ENCODE assay signal across 12 cellular contexts in the genomic region with DNA sequence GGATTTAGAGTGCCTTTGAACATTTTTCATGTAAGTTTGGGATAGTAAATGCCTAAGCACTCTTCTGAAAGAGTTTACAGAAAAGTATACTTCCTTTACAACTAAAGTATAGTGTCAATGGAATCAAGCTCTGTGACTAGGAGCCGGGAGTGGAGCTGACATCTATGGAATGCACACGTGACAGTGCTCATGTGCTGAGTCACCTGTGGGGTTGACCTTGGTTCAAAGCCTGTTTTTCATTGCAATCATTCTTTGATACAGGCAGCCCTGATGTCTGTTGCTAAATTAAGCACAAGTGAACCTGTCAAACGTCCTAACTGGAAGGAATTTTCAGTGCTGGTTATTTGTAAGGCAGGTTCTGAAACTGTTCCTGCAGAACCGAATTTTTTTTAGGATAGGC.
DNase-seq lines count a peak whose midpoint lies in the region; ATAC-seq and TF ChIP-seq lines count a peak whose summit lies in the region.
"Had no signal": no experiment of that assay in that cellular context is flagged by ENCODE, and none has a peak within 500 bp of the region (broad histone marks: within the 10 kb centered on the region; RNA-seq: fewer than 3 reads in every experiment).

No MANE protein-coding gene starts in this region.

- DNase-seq in MCF 10A (ENCODE audit: unreplicated experiment), result peak; percentile 58
- no peak for DNase-seq in breast epithelium (ENCODE audit: low spot score in 2 of 2)
- DNase-seq in dermis blood vessel endothelial cell, result peak; percentile 68
- DNase-seq in kidney tubule cell (ENCODE audit: low spot score), result peak; percentile 91
- no peak for DNase-seq in activated CD4-positive, alpha-beta T cell treated with anti-CD3 and anti-CD28 coated beads, Interleukin-2, amount 10 ng/mL, durations not matched to agents 24 days and 14 days
- no peak for DNase-seq in activated CD8-positive, alpha-beta T cell treated with anti-CD3 and anti-CD28 coated beads for 36 hours
- no peak for DNase-seq in DMS114 treated with DMSO at 0.1 percent for 48 hours (lab: John Stamatoyannopoulos, UW; ENCODE audit: unreplicated experiment)
- no peak for DNase-seq in ovary
- DNase-seq: activated CD4-positive, alpha-beta T cell treated with anti-CD3 and anti-CD28 coated beads, Interleukin-2, amount 50 U/mL, for 4 hours; dorsolateral prefrontal cortex; NCI-H510A treated with DMSO at 0.1 percent for 48 hours had no signal

- no peak overlapping the region for H3K4me3 Mint-ChIP-seq in MCF 10A (ENCODE audit: unreplicated experiment)
- H3K4me3 Mint-ChIP-seq in activated CD4-positive, alpha-beta T cell treated with anti-CD3 and anti-CD28 coated beads, Interleukin-2, amount 10 ng/mL, durations not matched to agents 24 days and 14 days, result no peak overlapping the region
- no peak overlapping the region for H3K4me3 Mint-ChIP-seq in activated CD8-positive, alpha-beta T cell treated with anti-CD3 and anti-CD28 coated beads for 36 hours

- ATAC-seq in activated CD8-positive, alpha-beta T cell treated with anti-CD3 and anti-CD28 coated beads for 36 hours, result no peak

- TF ChIP-seq POLR2A in breast epithelium (IDR thresholded peaks at IDR 0.05) (no peak), ovary (IDR thresholded peaks at IDR 0.05) (no peak)

- no peak overlapping the region for H3K27ac ChIP-seq in breast epithelium
- no peak overlapping the region for H3K27ac ChIP-seq in ovary
- H3K27ac ChIP-seq: 22Rv1, dorsolateral prefrontal cortex had no signal

- TF ChIP-seq CTCF in MCF 10A (IDR thresholded peaks at IDR 0.05; ENCODE audit: unreplicated experiment) (no peak), breast epithelium (IDR thresholded peaks at IDR 0.05) (no peak), ovary (IDR thresholded peaks at IDR 0.05) (no peak)
- TF ChIP-seq CTCF in activated CD8-positive, alpha-beta T cell treated with anti-CD3 and anti-CD28 coated beads for 36 hours (IDR thresholded peaks at IDR 0.05), result no peak

- CTCF ChIA-PET in MCF 10A (lab: Yijun Ruan, JAX), result interaction anchor here (0.8 to 1.4 kb wide), 2 partner anchors 26 to 206 kb away, joined by 4 read pairs; no protein-coding TSS in a partner anchor
- CTCF ChIA-PET in activated CD8-positive, alpha-beta T cell treated with anti-CD3 and anti-CD28 coated beads for 36 hours (lab: Charles Lee), result no interaction called here

- H3K9me3 Mint-ChIP-seq in MCF 10A (ENCODE audit: unreplicated experiment), result peaks cover 25% of the 10 kb centered on the region
- H3K9me3 Mint-ChIP-seq in activated CD4-positive, alpha-beta T cell treated with anti-CD3 and anti-CD28 coated beads, Interleukin-2, amount 10 ng/mL, durations not matched to agents 24 days and 14 days, result peaks cover 39% of the 10 kb centered on the region
- H3K9me3 Mint-ChIP-seq in activated CD8-positive, alpha-beta T cell treated with anti-CD3 and anti-CD28 coated beads for 36 hours, result peaks cover 29% of the 10 kb centered on the region

- POLR2A ChIA-PET in MCF 10A (lab: Yijun Ruan, JAX), result interaction anchor here (0.6 to 2.6 kb wide), 9 partner anchors 10 to 444 kb away, joined by 3 to 8 read pairs (median 5); a partner anchor contains a TSS
- POLR2A ChIA-PET in activated CD8-positive, alpha-beta T cell treated with anti-CD3 and anti-CD28 coated beads for 36 hours (lab: Charles Lee), result interaction anchor here (0.6 kb wide), 1 partner anchor 84 kb away, joined by 3 read pairs; no protein-coding TSS in a partner anchor

- no peak for TF ChIP-seq EP300 in ovary (IDR thresholded peaks at IDR 0.05)

- no peaks in the 10 kb centered on the region for H3K36me3 ChIP-seq in breast epithelium
- no peaks in the 10 kb centered on the region for H3K36me3 ChIP-seq in ovary

- H3K36me3 Mint-ChIP-seq in MCF 10A (ENCODE audit: insufficient read depth, unreplicated experiment), result no peaks in the 10 kb centered on the region
- H3K36me3 Mint-ChIP-seq in activated CD4-positive, alpha-beta T cell treated with anti-CD3 and anti-CD28 coated beads, Interleukin-2, amount 10 ng/mL, durations not matched to agents 24 days and 14 days (ENCODE audit: low read depth), result no peaks in the 10 kb centered on the region
- H3K36me3 Mint-ChIP-seq in activated CD8-positive, alpha-beta T cell treated with anti-CD3 and anti-CD28 coated beads for 36 hours (ENCODE audit: low read depth), result peaks cover 3% of the 10 kb centered on the region

- H3K4me1 ChIP-seq in breast epithelium (no peaks in the 10 kb centered on the region), ovary (ENCODE audit: insufficient read depth) (no peaks in the 10 kb centered on the region)

- H3K9me3 ChIP-seq in breast epithelium, result peaks cover 29 to 39% of the 10 kb centered on the region in 2 donors
- no peaks in the 10 kb centered on the region for H3K9me3 ChIP-seq in ovary

- H3K27me3 Mint-ChIP-seq in MCF 10A (ENCODE audit: insufficient read depth, unreplicated experiment), result peaks cover 12% of the 10 kb centered on the region
- H3K27me3 Mint-ChIP-seq in activated CD4-positive, alpha-beta T cell treated with anti-CD3 and anti-CD28 coated beads, Interleukin-2, amount 10 ng/mL, durations not matched to agents 24 days and 14 days, result peaks cover 16% of the 10 kb centered on the region
- peaks cover 15% of the 10 kb centered on the region for H3K27me3 Mint-ChIP-seq in activated CD8-positive, alpha-beta T cell treated with anti-CD3 and anti-CD28 coated beads for 36 hours

- intact Hi-C loops in MCF 10A (cut with micrococcal nuclease) (no loop called here), breast epithelium (cut with DNase I; ENCODE audit: low total_unique reads) (no loop called here), ovary (cut with DNase I) (no loop called here)
- intact Hi-C loops in activated CD4-positive, alpha-beta T cell treated with anti-CD3 and anti-CD28 coated beads, Interleukin-2, amount 10 ng/mL, durations not matched to agents 24 days and 14 days (cut with micrococcal nuclease), result no loop called here
- intact Hi-C loops in activated CD8-positive, alpha-beta T cell treated with anti-CD3 and anti-CD28 coated beads for 36 hours (cut with micrococcal nuclease), result no loop called here

- H3K27ac Mint-ChIP-seq in MCF 10A (ENCODE audit: low read depth, unreplicated experiment), result peak overlapping the region; percentile 53
- H3K27ac Mint-ChIP-seq in activated CD4-positive, alpha-beta T cell treated with anti-CD3 and anti-CD28 coated beads, Interleukin-2, amount 10 ng/mL, durations not matched to agents 24 days and 14 days, result no peak overlapping the region
- no peak overlapping the region for H3K27ac Mint-ChIP-seq in activated CD8-positive, alpha-beta T cell treated with anti-CD3 and anti-CD28 coated beads for 36 hours

- 2 to 8% (median 4%) methylated on average over 4 of the region's 4 CpGs for WGBS in ovary, 3 donors

- peaks cover 21% of the 10 kb centered on the region for H3K4me1 Mint-ChIP-seq in MCF 10A (ENCODE audit: insufficient read depth, unreplicated experiment)
- peaks cover 4% of the 10 kb centered on the region for H3K4me1 Mint-ChIP-seq in activated CD4-positive, alpha-beta T cell treated with anti-CD3 and anti-CD28 coated beads, Interleukin-2, amount 10 ng/mL, durations not matched to agents 24 days and 14 days
- H3K4me1 Mint-ChIP-seq in activated CD8-positive, alpha-beta T cell treated with anti-CD3 and anti-CD28 coated beads for 36 hours (ENCODE audit: low read depth), result no peaks in the 10 kb centered on the region

- BruUV-seq in MCF 10A (replicated peaks; lab: Mats Ljungman, UMichigan), result no TSS peak

- H3K4me3 ChIP-seq in breast epithelium, result no peak overlapping the region
- no peak overlapping the region for H3K4me3 ChIP-seq in ovary
- H3K4me3 ChIP-seq: dorsolateral prefrontal cortex had no signal

- H3K27me3 ChIP-seq in breast epithelium (no peaks in the 10 kb centered on the region), ovary (no peaks in the 10 kb centered on the region)

Comparison
In these comparisons a context has a peak if more than half of its experiments do, and no peak if none do; other contexts are left out.
1. DNase-seq: peak in MCF 10A (single experiment), dermis blood vessel endothelial cell (single experiment) and kidney tubule cell (single experiment); none in breast epithelium (0 of 2), activated CD4-positive, alpha-beta T cell treated with anti-CD3 and anti-CD28 coated beads, Interleukin-2, amount 10 ng/mL, durations not matched to agents 24 days and 14 days (single experiment), activated CD8-positive, alpha-beta T cell treated with anti-CD3 and anti-CD28 coated beads for 36 hours (single experiment), DMS114 treated with DMSO at 0.1 percent for 48 hours (single experiment) and ovary (0 of 5).